Comparison of ENCODE assay signal across 13 cellular contexts in the genomic region with DNA sequence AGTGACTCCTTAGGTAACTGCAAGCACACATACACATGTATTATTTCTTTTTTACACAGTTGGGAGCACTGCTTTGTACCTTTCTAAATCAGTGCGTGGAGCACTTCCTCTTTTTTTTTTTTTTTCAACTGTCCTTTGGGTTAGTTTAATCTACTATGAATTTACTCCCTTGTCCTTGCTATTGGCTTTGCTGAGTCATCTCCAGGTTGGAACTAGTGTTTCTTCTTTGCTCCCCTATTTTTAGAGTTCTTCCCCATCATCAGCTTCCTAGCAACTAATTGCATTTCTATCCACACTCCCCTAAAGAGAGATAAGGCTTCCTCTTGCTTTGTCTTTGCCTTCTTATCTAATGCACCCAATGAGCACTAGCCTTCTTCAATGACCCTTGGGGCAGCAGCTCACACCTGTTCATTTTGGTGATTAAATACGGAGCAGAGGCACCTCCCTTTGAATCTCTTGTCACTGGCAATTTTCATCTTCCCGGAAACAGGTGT. TPM values are rescaled to one million over a fixed set of nuclear protein-coding genes. Genes with fewer than 3 reads are reported as not detected.
A peak's percentile ranks its signal among the peaks of the same experiment; 100 is the strongest.
DNase-seq lines count a peak whose midpoint lies in the region; ATAC-seq, FAIRE-seq and TF ChIP-seq lines count a peak whose summit lies in the region.
"Had no signal": no experiment of that assay in that cellular context is flagged by ENCODE, and none has a peak within 500 bp of the region (broad histone marks: within the 10 kb centered on the region; RNA-seq: fewer than 3 reads in every experiment).

No MANE protein-coding gene starts in this region.

- H3K27me3 ChIP-seq in BLaER1 (no peaks in the 10 kb centered on the region), GM23338 (ENCODE audit: insufficient read depth) (no peaks in the 10 kb centered on the region)
- H3K27me3 ChIP-seq in effector memory CD4-positive, alpha-beta T cell (replicated peaks; ENCODE audit: control insufficient read depth, insufficient read depth, low read length, poor library complexity, severe bottlenecking): no peaks in the 10 kb centered on the region
- H3K27me3 ChIP-seq: gastrocnemius medialis, SJSA1 had no signal

- H3K27me3 Mint-ChIP-seq in GM23338 (ENCODE audit: insufficient read depth, low read depth, poor library complexity) (no peaks in the 10 kb centered on the region), activated B cell treated with CpG ODN at 0.5 μM for 24 hours (no peaks in the 10 kb centered on the region)
- H3K27me3 Mint-ChIP-seq in activated T-cell treated with anti-CD3 and anti-CD28 coated beads, Interleukin-2, amount 50 U/mL, for 72 hours (ENCODE audit: low read depth): no peaks in the 10 kb centered on the region

- H3K27ac Mint-ChIP-seq in GM23338 (peak overlapping the region; percentile 52), activated B cell treated with CpG ODN at 0.5 μM for 24 hours (peak overlapping the region; percentile 54)
- H3K27ac Mint-ChIP-seq in activated T-cell treated with anti-CD3 and anti-CD28 coated beads, Interleukin-2, amount 50 U/mL, for 72 hours: no peak overlapping the region

- no peak for FAIRE-seq in urothelium cell line (lab: Jason Lieb, UNC)
- FAIRE-seq: HTR-8/SVneo had no signal

- CTCF ChIA-PET in activated B cell treated with CpG ODN at 0.5 μM for 24 hours (lab: Charles Lee): no interaction called here

- H3K4me1 ChIP-seq in BLaER1 (peaks cover 16% of the 10 kb centered on the region), GM23338 (ENCODE audit: insufficient read depth) (peaks cover 21% of the 10 kb centered on the region)
- H3K4me1 ChIP-seq in effector memory CD4-positive, alpha-beta T cell (ENCODE audit: control insufficient read depth, insufficient read depth, low read length, poor library complexity, severe bottlenecking): no peaks in the 10 kb centered on the region
- H3K4me1 ChIP-seq: gastrocnemius medialis had no signal

- H3K27ac ChIP-seq in BLaER1 (no peak overlapping the region), GM23338 (ENCODE audit: low read depth) (no peak overlapping the region)
- no peak overlapping the region for H3K27ac ChIP-seq in effector memory CD4-positive, alpha-beta T cell (ENCODE audit: insufficient read depth, low read length, poor library complexity, severe bottlenecking)
- H3K27ac ChIP-seq: gastrocnemius medialis, skin epidermis had no signal

- H3K9me2 ChIP-seq in GM23338 (ENCODE audit: insufficient read depth): no peaks in the 10 kb centered on the region

- H3K79me2 ChIP-seq in GM23338 (replicated peaks; ENCODE audit: insufficient read depth): no peaks in the 10 kb centered on the region

- peaks cover 29% of the 10 kb centered on the region for H3K4me1 Mint-ChIP-seq in GM23338
- H3K4me1 Mint-ChIP-seq in activated B cell treated with CpG ODN at 0.5 μM for 24 hours: peaks cover 16% of the 10 kb centered on the region
- no peaks in the 10 kb centered on the region for H3K4me1 Mint-ChIP-seq in activated T-cell treated with anti-CD3 and anti-CD28 coated beads, Interleukin-2, amount 50 U/mL, for 72 hours (ENCODE audit: low read depth)

- H3K9ac ChIP-seq in BLaER1: no peak overlapping the region

- peak overlapping the region; percentile 21 for H2AFZ ChIP-seq in GM23338

- H4K20me1 ChIP-seq in BLaER1: no peaks in the 10 kb centered on the region
- no peaks in the 10 kb centered on the region for H4K20me1 ChIP-seq in GM23338 (replicated peaks; ENCODE audit: insufficient read depth)

- ATAC-seq in GM23338 (no peak), activated B cell treated with CpG ODN at 0.5 μM for 24 hours (ENCODE audit: low read depth) (peak; percentile 61), HG02885 (IDR thresholded peaks at IDR 0.05; ENCODE audit: poor library complexity, unreplicated experiment) (no peak)
- ATAC-seq in activated T-cell treated with anti-CD3 and anti-CD28 coated beads, Interleukin-2, amount 50 U/mL, for 72 hours (replicated peaks in 1 of 2): no peak
- ATAC-seq: gastrocnemius medialis had no signal

- H3K9me3 Mint-ChIP-seq in GM23338 (no peaks in the 10 kb centered on the region), activated B cell treated with CpG ODN at 0.5 μM for 24 hours (no peaks in the 10 kb centered on the region)
- H3K9me3 Mint-ChIP-seq in activated T-cell treated with anti-CD3 and anti-CD28 coated beads, Interleukin-2, amount 50 U/mL, for 72 hours: no peaks in the 10 kb centered on the region

- no peaks in the 10 kb centered on the region for H3K9me3 ChIP-seq in BLaER1
- H3K9me3 ChIP-seq in effector memory CD4-positive, alpha-beta T cell (ENCODE audit: control insufficient read depth, low read length): no peaks in the 10 kb centered on the region
- H3K9me3 ChIP-seq: gastrocnemius medialis, SJSA1 had no signal

- TF ChIP-seq CTCF in GM23338 (conservative IDR thresholded peaks at IDR 0.05; ENCODE audit: low read depth in 2 of 2): no peak
- no peak for TF ChIP-seq CTCF in activated B cell treated with CpG ODN at 0.5 μM for 24 hours (IDR thresholded peaks at IDR 0.05)

- H3K36me3 Mint-ChIP-seq in GM23338 (ENCODE audit: low read depth): no peaks in the 10 kb centered on the region
- H3K36me3 Mint-ChIP-seq in activated B cell treated with CpG ODN at 0.5 μM for 24 hours (ENCODE audit: low read depth): no peaks in the 10 kb centered on the region
- H3K36me3 Mint-ChIP-seq in activated T-cell treated with anti-CD3 and anti-CD28 coated beads, Interleukin-2, amount 50 U/mL, for 72 hours (ENCODE audit: insufficient read depth in 2 of 2): no peaks in the 10 kb centered on the region

- H3K36me3 ChIP-seq in BLaER1 (no peaks in the 10 kb centered on the region), GM23338 (ENCODE audit: insufficient read depth) (no peaks in the 10 kb centered on the region)
- H3K36me3 ChIP-seq in effector memory CD4-positive, alpha-beta T cell (ENCODE audit: control insufficient read depth, insufficient read depth, low read length): no peaks in the 10 kb centered on the region
- H3K36me3 ChIP-seq: gastrocnemius medialis, SJSA1 had no signal

- POLR2A ChIA-PET in activated B cell treated with CpG ODN at 0.5 μM for 24 hours (lab: Charles Lee): no interaction called here

- H3K4me3 Mint-ChIP-seq in GM23338 (no peak overlapping the region), activated B cell treated with CpG ODN at 0.5 μM for 24 hours (peak overlapping the region; percentile 60)
- no peak overlapping the region for H3K4me3 Mint-ChIP-seq in activated T-cell treated with anti-CD3 and anti-CD28 coated beads, Interleukin-2, amount 50 U/mL, for 72 hours

- no peaks in the 10 kb centered on the region for H3F3A ChIP-seq in GM23338 (replicated peaks; ENCODE audit: low read depth)

- DNase-seq in GM23338 (ENCODE audit: low spot score): no peak
- DNase-seq in NCI-H2081 treated with DMSO at 0.1 percent for 48 hours (lab: John Stamatoyannopoulos, UW): peak; percentile 28
- no peak for DNase-seq in activated B cell treated with CpG ODN at 0.5 μM for 24 hours
- no peak for DNase-seq in urothelium cell line (ENCODE audit: low spot score)
- DNase-seq in effector memory CD4-positive, alpha-beta T cell: no peak
- DNase-seq in activated T-cell treated with anti-CD3 and anti-CD28 coated beads, Interleukin-2, amount 50 U/mL, for 72 hours: no peak
- DNase-seq: gastrocnemius medialis; stimulated activated naive CD4-positive, alpha-beta T cell treated with Interleukin-2 at 50 U/mL for 16 hours had no signal

- intact Hi-C loops in activated B cell treated with CpG ODN at 0.5 μM for 24 hours (cut with micrococcal nuclease): loop anchor here (2.0 kb wide), 1 partner anchor 157 kb away; a partner anchor contains a TSS

- H3K4me3 ChIP-seq in BLaER1 (no peak overlapping the region), GM23338 (no peak overlapping the region)
- no peak overlapping the region for H3K4me3 ChIP-seq in effector memory CD4-positive, alpha-beta T cell (ENCODE audit: insufficient read depth, low read depth, low read length, poor library complexity, severe bottlenecking)
- H3K4me3 ChIP-seq: gastrocnemius medialis, skin epidermis had no signal

- peak overlapping the region; percentile 25; the same call in 1 of the 2 replicates for H3K4me2 ChIP-seq in BLaER1
- 0 out of 2 replicates have a peak overlapping the region, but pooled peaks have one; percentile 4 for H3K4me2 ChIP-seq in GM23338

TF ChIP-seq in GM23338, 12 proteins besides CTCF, POLR2A, EP300 and RAD21 (continues in another document):
- TF ChIP-seq, protein P1, sequence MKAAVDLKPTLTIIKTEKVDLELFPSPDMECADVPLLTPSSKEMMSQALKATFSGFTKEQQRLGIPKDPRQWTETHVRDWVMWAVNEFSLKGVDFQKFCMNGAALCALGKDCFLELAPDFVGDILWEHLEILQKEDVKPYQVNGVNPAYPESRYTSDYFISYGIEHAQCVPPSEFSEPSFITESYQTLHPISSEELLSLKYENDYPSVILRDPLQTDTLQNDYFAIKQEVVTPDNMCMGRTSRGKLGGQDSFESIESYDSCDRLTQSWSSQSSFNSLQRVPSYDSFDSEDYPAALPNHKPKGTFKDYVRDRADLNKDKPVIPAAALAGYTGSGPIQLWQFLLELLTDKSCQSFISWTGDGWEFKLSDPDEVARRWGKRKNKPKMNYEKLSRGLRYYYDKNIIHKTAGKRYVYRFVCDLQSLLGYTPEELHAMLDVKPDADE (IDR thresholded peaks at IDR 0.05): no peak
- TF ChIP-seq POLR2AphosphoS5 (IDR thresholded peaks at IDR 0.05; ENCODE audit: low read depth) (no peak), STAT1 (IDR thresholded peaks at IDR 0.05; ENCODE audit: unreplicated experiment) (no peak), CREB1 (CRISPR knock-in tag; IDR thresholded peaks at IDR 0.05; ENCODE audit: low read depth) (no peak)

RNA-seq across cellular contexts. Expression of a gene that starts 24.3 kb away (rescaled TPM):
- total RNA-seq in GM23338 (2014; rRNA removed; shearing (Covaris generic)): not detected in 2 replicates
- not detected in 2 replicates for polyA plus RNA-seq in GM23338 (2016; fragmentation: Nextera tagmentation; extraction: Ambion mirVana)
- 0.61 TPM in 1 of 2 replicates, not detected in the other for total RNA-seq in activated B cell treated with CpG ODN at 0.5 μM for 24 hours
- total RNA-seq in activated T-cell treated with anti-CD3 and anti-CD28 coated beads, Interleukin-2, amount 50 U/mL, for 72 hours: 1 to 10 TPM; 1.7 to 1.9 TPM
- total RNA-seq: gastrocnemius medialis had no signal

RNA-seq across cellular contexts. Expression of a gene that starts 55.3 kb away (rescaled TPM):
- 27.1 and 32.1 TPM in 2 replicates for total RNA-seq in GM23338 (2014; rRNA removed; shearing (Covaris generic))
- polyA plus RNA-seq in GM23338 (2016; fragmentation: Nextera tagmentation; extraction: Ambion mirVana): 15.3 and 16.2 TPM in 2 replicates
- total RNA-seq in activated B cell treated with CpG ODN at 0.5 μM for 24 hours: 0.07 and 0.22 TPM in 2 replicates
- 1 to 10 TPM; 1.6 to 1.7 TPM for total RNA-seq in activated T-cell treated with anti-CD3 and anti-CD28 coated beads, Interleukin-2, amount 50 U/mL, for 72 hours

Comparison
In these comparisons a context has a peak if more than half of its experiments do, and no peak if none do; other contexts are left out.
1. RNA of a gene that starts 55.3 kb away (total RNA-seq): 27.1 to 32.1 TPM in GM23338; 1.6 to 1.7 TPM in activated T-cell treated with anti-CD3 and anti-CD28 coated beads, Interleukin-2, amount 50 U/mL, for 72 hours and 0.07 to 0.22 TPM in activated B cell treated with CpG ODN at 0.5 μM for 24 hours; every median in the first group is over 10 times any median in the second.